In genomic region chr2:37895135-37895534, GRCh38 we compare ENCODE assay signal across 27 cellular contexts. TPM values are rescaled to one million over a fixed set of nuclear protein-coding genes. Genes with fewer than 3 reads are reported as not detected.
DNase-seq lines count a peak whose midpoint lies in the region; ATAC-seq, FAIRE-seq and TF ChIP-seq lines count a peak whose summit lies in the region.
"Had no signal": no experiment of that assay in that cellular context is flagged by ENCODE, and none has a peak within 500 bp of the region (broad histone marks: within the 10 kb centered on the region; RNA-seq: fewer than 3 reads in every experiment).

No MANE protein-coding gene starts in this region.

- peak overlapping the region; percentile 69 for H3K4me2 ChIP-seq in smooth muscle cell
- H3K4me2 ChIP-seq: PC-9 had no signal

- TF ChIP-seq POLR2A in gastrocnemius medialis (IDR thresholded peaks at IDR 0.05): no peak

- no peaks in the 10 kb centered on the region for H3K36me3 Mint-ChIP-seq in chondrocyte (ENCODE audit: low read depth)
- H3K36me3 Mint-ChIP-seq: activated naive CD4-positive, alpha-beta T cell treated with anti-CD3 and anti-CD28 coated beads, Interleukin-2, amount 50 U/mL, for 24 hours had no signal

- DNase-seq in GM18507 (ENCODE audit: extremely low spot score, insufficient read length, low read depth) (no peak), NOMO-1 (lab: John Stamatoyannopoulos, UW; ENCODE audit: unreplicated experiment in 2 of 2) (peak; percentile 67), chondrocyte (ENCODE audit: low spot score) (no peak), smooth muscle cell (lab: John Stamatoyannopoulos, UW; ENCODE audit: unreplicated experiment) (no peak), gastrocnemius medialis (no peak), NCI-H1694 (lab: John Stamatoyannopoulos, UW) (no peak)
- DNase-seq: ACHN; activated CD4-positive, alpha-beta T cell treated with anti-CD3 and anti-CD28 coated beads for 4 hours; Calu3; effector CD4-positive, alpha-beta T cell; foreskin melanocyte; kidney; NCI-H1694 treated with DMSO at 0.1 percent for 48 hours; nucleus accumbens; PC-9; SHP77; stimulated activated CD4-positive, alpha-beta T cell treated with anti-CD3 and anti-CD28 coated beads, Interleukin-2, amount 100 ng/mL, for 48 hours; T-helper 1 cell; thyroid gland had no signal

- no peak for ATAC-seq in GM21526 (IDR thresholded peaks at IDR 0.05; ENCODE audit: low FRiP score, unreplicated experiment)
- ATAC-seq in gastrocnemius medialis: no peak
- ATAC-seq in GM18511 (IDR thresholded peaks at IDR 0.05; ENCODE audit: unreplicated experiment): no peak

- H3K27me3 ChIP-seq in smooth muscle cell (ENCODE audit: low read depth) (no peaks in the 10 kb centered on the region), gastrocnemius medialis (no peaks in the 10 kb centered on the region)
- H3K27me3 ChIP-seq: MG63, thyroid gland had no signal

- in situ Hi-C loops in gastrocnemius medialis (cut with MboI; ENCODE audit: low sequenced_read_pairs in 4 of 4): loop anchor here in 2 of 4 donors (25.0 kb wide), 1 partner anchor 733 kb away; the partner anchor contains the start of gene EIF2AK2 (in 2 of the 2)

- FAIRE-seq in GM18507 (lab: Jason Lieb, UNC): peak; percentile 54
- FAIRE-seq: astrocyte, kidney had no signal

- H3F3A ChIP-seq in smooth muscle cell (ENCODE audit: low read depth): peaks cover 5% of the 10 kb centered on the region

- WGBS in smooth muscle cell (ENCODE audit: low lambda C conversion rate): 86% methylated on average over 3 of the region's 3 CpGs

- peak overlapping the region; percentile 53 for H3K27ac Mint-ChIP-seq in chondrocyte (ENCODE audit: unreplicated experiment)
- H3K27ac Mint-ChIP-seq: activated naive CD4-positive, alpha-beta T cell treated with anti-CD3 and anti-CD28 coated beads, Interleukin-2, amount 50 U/mL, for 24 hours had no signal

- peaks cover 43% of the 10 kb centered on the region for H3K4me1 Mint-ChIP-seq in chondrocyte (ENCODE audit: low read depth)

- no peak overlapping the region for H3K9ac ChIP-seq in smooth muscle cell (ENCODE audit: low read depth)
- H3K9ac ChIP-seq: BLaER1 treated with 17β-estradiol and CSF1 and Interleukin-3, amounts not matched to agents 10 nM and 100 nM had no signal

- no peak overlapping the region for H2AFZ ChIP-seq in smooth muscle cell (ENCODE audit: low read depth)
- H2AFZ ChIP-seq: PC-9 had no signal

- intact Hi-C loops in gastrocnemius medialis (cut with DNase I; ENCODE audit: low total_unique reads): no loop called here

- no peaks in the 10 kb centered on the region for H3K9me3 Mint-ChIP-seq in chondrocyte (ENCODE audit: low read depth)
- H3K9me3 Mint-ChIP-seq: activated naive CD4-positive, alpha-beta T cell treated with anti-CD3 and anti-CD28 coated beads, Interleukin-2, amount 50 U/mL, for 24 hours had no signal

- no peak overlapping the region for H3K4me3 ChIP-seq in smooth muscle cell
- H3K4me3 ChIP-seq in gastrocnemius medialis: no peak overlapping the region
- H3K4me3 ChIP-seq: BLaER1 treated with 17β-estradiol and CSF1 and Interleukin-3, amounts not matched to agents 10 nM and 100 nM; HAP-1; lung; MG63; PC-9; thyroid gland had no signal

- no peaks in the 10 kb centered on the region for H3K79me2 ChIP-seq in smooth muscle cell (ENCODE audit: low read depth)

- H3K4me3 Mint-ChIP-seq in chondrocyte (ENCODE audit: unreplicated experiment): no peak overlapping the region
- H3K4me3 Mint-ChIP-seq: activated naive CD4-positive, alpha-beta T cell treated with anti-CD3 and anti-CD28 coated beads, Interleukin-2, amount 50 U/mL, for 24 hours had no signal

- H3K27me3 Mint-ChIP-seq in chondrocyte (ENCODE audit: low read depth): no peaks in the 10 kb centered on the region

- H3K4me1 ChIP-seq in smooth muscle cell (ENCODE audit: low read depth) (no peaks in the 10 kb centered on the region), gastrocnemius medialis (no peaks in the 10 kb centered on the region)
- H3K4me1 ChIP-seq: HAP-1, thyroid gland had no signal

- TF ChIP-seq CTCF in chondrocyte (IDR thresholded peaks at IDR 0.05) (no peak), smooth muscle cell (IDR thresholded peaks at IDR 0.05; ENCODE audit: borderline replicate concordance, insufficient read depth, poor library complexity, severe bottlenecking) (no peak), gastrocnemius medialis (IDR thresholded peaks at IDR 0.05 in 4 of 5, conservative IDR thresholded peaks at IDR 0.05 in 1 of 5) (no peak)

- H3K36me3 ChIP-seq in smooth muscle cell (ENCODE audit: low read depth): no peaks in the 10 kb centered on the region
- H3K36me3 ChIP-seq in gastrocnemius medialis: no peaks in the 10 kb centered on the region
- H3K36me3 ChIP-seq: BLaER1 treated with 17β-estradiol and CSF1 and Interleukin-3, amounts not matched to agents 10 nM and 100 nM; HAP-1; MG63; thyroid gland had no signal

- no peaks in the 10 kb centered on the region for H4K20me1 ChIP-seq in smooth muscle cell (ENCODE audit: low read depth)
- H4K20me1 ChIP-seq: BLaER1 treated with 17β-estradiol and CSF1 and Interleukin-3, amounts not matched to agents 10 nM and 100 nM had no signal

- no peaks in the 10 kb centered on the region for H3K9me3 ChIP-seq in smooth muscle cell (replicated peaks; ENCODE audit: low read depth)
- H3K9me3 ChIP-seq in gastrocnemius medialis: no peaks in the 10 kb centered on the region
- H3K9me3 ChIP-seq: HAP-1, MG63, thyroid gland had no signal

- peak overlapping the region; percentile 27 for H3K27ac ChIP-seq in smooth muscle cell (ENCODE audit: low read depth)
- H3K27ac ChIP-seq in gastrocnemius medialis: no peak overlapping the region
- H3K27ac ChIP-seq: BLaER1 treated with 17β-estradiol and CSF1 and Interleukin-3, amounts not matched to agents 10 nM and 100 nM; PC-9; thyroid gland had no signal

RNA-seq across cellular contexts. Expression of gene RMDN2, which starts 30.0 kb away (rescaled TPM):
- total RNA-seq in chondrocyte (8.1 to 13.2 TPM (median 8.2 TPM) in 3 replicates), smooth muscle cell (4.3 and 5.6 TPM in 2 replicates), gastrocnemius medialis (1 to 10 TPM; 2.7 to 6.3 (median 3.3) TPM)
- 3.6 and 5.0 TPM in 2 replicates for polyA plus RNA-seq in smooth muscle cell

Comparison
In these comparisons a context has a peak if more than half of its experiments do, and no peak if none do; other contexts are left out.
1. DNase-seq: peak in NOMO-1 (2 of 2); none in GM18507 (single experiment), chondrocyte (single experiment), smooth muscle cell (single experiment), gastrocnemius medialis (0 of 2) and NCI-H1694 (single experiment).